In the genomic region with DNA sequence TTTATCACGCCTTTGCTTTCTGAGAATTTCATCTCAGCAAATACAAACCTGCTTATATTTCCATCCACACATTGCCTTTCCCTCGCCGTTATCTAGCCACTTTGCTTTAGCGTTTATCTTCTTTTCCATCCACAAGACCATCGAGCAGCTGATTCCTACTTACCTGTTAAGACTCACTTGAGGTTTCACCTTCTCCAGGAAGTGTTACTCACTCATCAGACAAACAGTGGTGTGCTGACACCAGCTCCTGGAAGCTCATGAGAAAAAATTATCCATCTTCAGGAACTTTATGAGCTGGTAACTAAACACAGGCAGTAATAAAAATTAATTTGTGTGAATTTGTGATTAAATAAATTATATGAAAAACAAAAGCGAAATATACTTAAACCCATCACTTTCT, we compare ENCODE assay signal across 30 cellular contexts.
A peak's percentile ranks its signal among the peaks of the same experiment; 100 is the strongest.
DNase-seq lines count a peak whose midpoint lies in the region; TF ChIP-seq lines count a peak whose summit lies in the region.
"Had no signal": no experiment of that assay in that cellular context is flagged by ENCODE, and none has a peak within 500 bp of the region (broad histone marks: within the 10 kb centered on the region; RNA-seq: fewer than 3 reads in every experiment).

No MANE protein-coding gene starts in this region.

- no peaks in the 10 kb centered on the region for H3K9me3 ChIP-seq in PC-9 (ENCODE audit: insufficient read depth, low read depth)
- H3K9me3 ChIP-seq in adrenal gland (replicated peaks in 1 of 3), result no peaks in the 10 kb centered on the region
- H3K9me3 ChIP-seq: esophagus muscularis mucosa, lower lobe of right lung, MG63, ovary, tibial nerve had no signal

- TF ChIP-seq CTCF in PC-9 (conservative IDR thresholded peaks at IDR 0.05) (no peak), epithelial cell of esophagus (IDR thresholded peaks at IDR 0.05; ENCODE audit: insufficient read depth, low read depth, low read length, missing control alignments) (no peak), nephron (IDR thresholded peaks at IDR 0.05; ENCODE audit: unreplicated experiment in 3 of 3) (no peak), foreskin fibroblast (IDR thresholded peaks at IDR 0.05; ENCODE audit: low read depth, low read length) (no peak), adrenal gland (IDR thresholded peaks at IDR 0.05) (no peak)

- H3K27me3 Mint-ChIP-seq in nephron (ENCODE audit: low read depth), result no peaks in the 10 kb centered on the region
- H3K27me3 Mint-ChIP-seq: activated CD4-positive, alpha-beta T cell treated with anti-CD3 and anti-CD28 coated beads for 36 hours; activated naive CD4-positive, alpha-beta T cell treated with anti-CD3 and anti-CD28 coated beads, Interleukin-2, amount 50 U/mL, for 24 hours; activated T-helper 17 cell treated with anti-CD3 and anti-CD28 coated beads, Interleukin-2, amount 50 U/mL, for 72 hours; B cell; CD4-positive, alpha-beta memory T cell had no signal

- H3K4me2 ChIP-seq in PC-9, result peak overlapping the region; percentile 51; the same call in 1 of the 2 replicates

- H3K27me3 ChIP-seq in PC-9 (ENCODE audit: insufficient read depth, low read depth), result no peaks in the 10 kb centered on the region
- no peaks in the 10 kb centered on the region for H3K27me3 ChIP-seq in adrenal gland
- H3K27me3 ChIP-seq: heart right ventricle, MG63, ovary, tibial nerve had no signal

- H3K27ac ChIP-seq in PC-9 (0 out of 2 replicates have a peak overlapping the region, but pooled peaks have one; percentile 47), adrenal gland (no peak overlapping the region)
- H3K27ac ChIP-seq: esophagus muscularis mucosa, heart right ventricle, lower lobe of right lung, ovary, tibial nerve, VCaP had no signal

- DNase-seq in HCEC 1CT, result peak; percentile 22
- peak in 1 of 2 experiments; percentile 53 for DNase-seq in PC-9
- DNase-seq in epithelial cell of esophagus (ENCODE audit: low read depth), result peak; percentile 88
- no peak for DNase-seq in foreskin fibroblast
- no peak for DNase-seq in midbrain (lab: John Stamatoyannopoulos, UW)
- no peak for DNase-seq in adrenal gland
- no peak for DNase-seq in GM19238 (ENCODE audit: insufficient read length, low spot score)
- DNase-seq: activated CD4-positive, alpha-beta T cell treated with anti-CD3 and anti-CD28 coated beads for 36 hours; activated CD8-positive, alpha-beta T cell treated with anti-CD3 and anti-CD28 coated beads, Interleukin-2, amount 10 ng/mL, durations not matched to agents 7 days and 5 days; amygdala; CD4-positive, alpha-beta memory T cell; foreskin melanocyte; heart right ventricle; KBM-7; lower lobe of right lung; MG63; NCI-H1105 treated with DMSO at 0.1 percent for 48 hours; NCI-H187 treated with DMSO at 0.1 percent for 48 hours; NCI-H526; ovary; SHP77 treated with DMSO at 0.1 percent for 48 hours had no signal

- 89 to 94% (median 90%) methylated on average over 6 of the region's 6 CpGs for WGBS in adrenal gland, 4 donors

- H3K9me3 Mint-ChIP-seq in nephron, result peaks cover 15% of the 10 kb centered on the region

- no peaks in the 10 kb centered on the region for H3K79me2 ChIP-seq in PC-9 (ENCODE audit: low read depth)

- no peaks in the 10 kb centered on the region for H3K9me2 ChIP-seq in PC-9 (ENCODE audit: insufficient read depth)

- no peak overlapping the region for H2AFZ ChIP-seq in PC-9

- H3K4me3 ChIP-seq in PC-9 (no peak overlapping the region), epithelial cell of esophagus (ENCODE audit: low read length) (no peak overlapping the region), foreskin fibroblast (ENCODE audit: low read depth in 1 of 2, low read length in 2 of 2) (no peak overlapping the region), adrenal gland (no peak overlapping the region)
- H3K4me3 ChIP-seq: esophagus muscularis mucosa, GM12878, heart right ventricle, lower lobe of right lung, MG63, ovary, tibial nerve had no signal

- no peak overlapping the region for H3K4me3 Mint-ChIP-seq in nephron
- H3K4me3 Mint-ChIP-seq: activated CD4-positive, alpha-beta T cell treated with anti-CD3 and anti-CD28 coated beads for 36 hours; activated CD8-positive, alpha-beta T cell treated with anti-CD3 and anti-CD28 coated beads, Interleukin-2, amount 10 ng/mL, durations not matched to agents 7 days and 5 days; activated naive CD4-positive, alpha-beta T cell treated with anti-CD3 and anti-CD28 coated beads, Interleukin-2, amount 50 U/mL, for 24 hours; activated T-helper 17 cell treated with anti-CD3 and anti-CD28 coated beads, Interleukin-2, amount 50 U/mL, for 72 hours; B cell; CD4-positive, alpha-beta memory T cell; stimulated activated effector memory CD8-positive, alpha-beta T cell treated with anti-CD3 and anti-CD28 coated beads, Interleukin-12 subunit alpha, Interleukin-12 subunit beta, amount 100 ng/mL, for 72 hours had no signal

- H3K36me3 Mint-ChIP-seq in nephron (ENCODE audit: low read depth), result no peaks in the 10 kb centered on the region
- H3K36me3 Mint-ChIP-seq: activated naive CD4-positive, alpha-beta T cell treated with anti-CD3 and anti-CD28 coated beads, Interleukin-2, amount 50 U/mL, for 24 hours; CD4-positive, alpha-beta memory T cell; stimulated activated effector memory CD8-positive, alpha-beta T cell treated with anti-CD3 and anti-CD28 coated beads, Interleukin-12 subunit alpha, Interleukin-12 subunit beta, amount 100 ng/mL, for 72 hours had no signal

- BruUV-seq in PC-9 (replicated peaks; lab: Mats Ljungman, UMichigan), result no TSS peak

- POLR2A ChIA-PET in PC-9 (lab: Charles Lee; ENCODE audit: unreplicated experiment), result interaction anchor here (0.8 kb wide), 1 partner anchor 30 kb away, joined by 9 read pairs; no protein-coding TSS in a partner anchor

- peaks cover 37% of the 10 kb centered on the region for H3K4me1 Mint-ChIP-seq in nephron
- H3K4me1 Mint-ChIP-seq: activated CD4-positive, alpha-beta T cell treated with anti-CD3 and anti-CD28 coated beads for 36 hours; activated naive CD4-positive, alpha-beta T cell treated with anti-CD3 and anti-CD28 coated beads, Interleukin-2, amount 50 U/mL, for 24 hours; activated T-helper 17 cell treated with anti-CD3 and anti-CD28 coated beads, Interleukin-2, amount 50 U/mL, for 72 hours; B cell; CD4-positive, alpha-beta memory T cell; stimulated activated effector memory CD8-positive, alpha-beta T cell treated with anti-CD3 and anti-CD28 coated beads, Interleukin-12 subunit alpha, Interleukin-12 subunit beta, amount 100 ng/mL, for 72 hours had no signal

- H3F3A ChIP-seq in PC-9 (ENCODE audit: insufficient read depth, low read depth), result no peaks in the 10 kb centered on the region

- H3K27ac Mint-ChIP-seq in nephron, result peak overlapping the region in 2 of 3 experiments; percentile 0 to 7
- H3K27ac Mint-ChIP-seq: activated CD4-positive, alpha-beta T cell treated with anti-CD3 and anti-CD28 coated beads for 36 hours; activated CD8-positive, alpha-beta T cell treated with anti-CD3 and anti-CD28 coated beads, Interleukin-2, amount 10 ng/mL, durations not matched to agents 7 days and 5 days; activated naive CD4-positive, alpha-beta T cell treated with anti-CD3 and anti-CD28 coated beads, Interleukin-2, amount 50 U/mL, for 24 hours; activated T-helper 17 cell treated with anti-CD3 and anti-CD28 coated beads, Interleukin-2, amount 50 U/mL, for 72 hours; B cell; CD4-positive, alpha-beta memory T cell; stimulated activated effector memory CD8-positive, alpha-beta T cell treated with anti-CD3 and anti-CD28 coated beads, Interleukin-12 subunit alpha, Interleukin-12 subunit beta, amount 100 ng/mL, for 72 hours had no signal

- CTCF ChIA-PET in PC-9 (lab: Charles Lee), result no interaction called here

- H3K4me1 ChIP-seq in PC-9 (replicated peaks; ENCODE audit: insufficient read depth), result peaks cover 7% of the 10 kb centered on the region; the same call in 1 of the 2 replicates
- H3K4me1 ChIP-seq in adrenal gland (replicated peaks in 1 of 2), result no peaks in the 10 kb centered on the region
- H3K4me1 ChIP-seq: esophagus muscularis mucosa, heart right ventricle, lower lobe of right lung had no signal

- intact Hi-C loops in PC-9 (cut with micrococcal nuclease; ENCODE audit: unreplicated experiment), result loop anchor here (2.0 kb wide), 1 partner anchor 14 kb away; no protein-coding TSS in a partner anchor
- intact Hi-C loops in adrenal gland (cut with DNase I), result no loop called here

- H3K36me3 ChIP-seq in PC-9 (ENCODE audit: low read depth) (no peaks in the 10 kb centered on the region), adrenal gland (replicated peaks in 1 of 2) (no peaks in the 10 kb centered on the region)
- H3K36me3 ChIP-seq: esophagus muscularis mucosa, heart right ventricle, lower lobe of right lung, MG63, ovary, tibial nerve had no signal

- TF ChIP-seq POLR2A in adrenal gland (IDR thresholded peaks at IDR 0.05), result no peak

- H4K20me1 ChIP-seq in PC-9 (ENCODE audit: insufficient read depth), result no peaks in the 10 kb centered on the region

Comparison
In these comparisons a context has a peak if more than half of its experiments do, and no peak if none do; other contexts are left out.
1. DNase-seq: peak in HCEC 1CT (single experiment) and epithelial cell of esophagus (single experiment); none in foreskin fibroblast (0 of 2), midbrain (single experiment), adrenal gland (0 of 7) and GM19238 (single experiment).